12 cellular contexts compared by ENCODE assay signal in genomic region chr12:133203344-133204263, GRCh38. TPM values are rescaled to one million over a fixed set of nuclear protein-coding genes. Genes with fewer than 3 reads are reported as not detected.
A peak's percentile ranks its signal among the peaks of the same experiment; 100 is the strongest.
DNase-seq lines count a peak whose midpoint lies in the region; ATAC-seq and TF ChIP-seq lines count a peak whose summit lies in the region.
"Had no signal": no experiment of that assay in that cellular context is flagged by ENCODE, and none has a peak within 500 bp of the region (broad histone marks: within the 10 kb centered on the region; RNA-seq: fewer than 3 reads in every experiment).

No MANE protein-coding gene starts in this region.

- no peak for DNase-seq in activated CD8-positive, alpha-beta memory T cell treated with anti-CD3 and anti-CD28 coated beads, Interleukin-2, amount 10 ng/mL, durations not matched to agents 7 days and 5 days
- DNase-seq in activated CD8-positive, alpha-beta memory T cell treated with anti-CD3 and anti-CD28 coated beads for 24 hours = no peak
- DNase-seq in PC-9 = no peak
- DNase-seq in fibroblast of villous mesenchyme (ENCODE audit: low read depth) = peak; percentile 19
- no peak for DNase-seq in smooth muscle cell (lab: John Stamatoyannopoulos, UW; ENCODE audit: unreplicated experiment)
- no peak for DNase-seq in left lung
- DNase-seq in vagina (ENCODE audit: extremely low spot score in 2 of 2) = no peak
- no peak for DNase-seq in KG1 (lab: John Stamatoyannopoulos, UW)
- DNase-seq: activated T-cell treated with anti-CD3 and anti-CD28 coated beads, Interleukin-2, amount 50 U/mL, for 4 hours; MM.1S had no signal

- no peak overlapping the region for H3K4me3 Mint-ChIP-seq in activated CD8-positive, alpha-beta memory T cell treated with anti-CD3 and anti-CD28 coated beads, Interleukin-2, amount 10 ng/mL, durations not matched to agents 7 days and 5 days
- H3K4me3 Mint-ChIP-seq: activated T-cell treated with anti-CD3 and anti-CD28 coated beads, Interleukin-2, amount 50 U/mL, for 4 hours; dendritic cell treated with granulocyte-macrophage colony-stimulating factor and Interleukin-4, amounts not matched to agents 40 ng/mL and 50 ng/mL, for 4 days had no signal

- 97% methylated on average over 7 of the region's 7 CpGs for WGBS in smooth muscle cell (ENCODE audit: low lambda C conversion rate)

- H3K4me1 Mint-ChIP-seq in activated CD8-positive, alpha-beta memory T cell treated with anti-CD3 and anti-CD28 coated beads, Interleukin-2, amount 10 ng/mL, durations not matched to agents 7 days and 5 days = no peaks in the 10 kb centered on the region

- H3K9ac ChIP-seq in smooth muscle cell (ENCODE audit: low read depth) = no peak overlapping the region

- H3K9me3 Mint-ChIP-seq in activated CD8-positive, alpha-beta memory T cell treated with anti-CD3 and anti-CD28 coated beads, Interleukin-2, amount 10 ng/mL, durations not matched to agents 7 days and 5 days (ENCODE audit: low read depth) = peaks cover 58% of the 10 kb centered on the region

- H3K27ac Mint-ChIP-seq in activated CD8-positive, alpha-beta memory T cell treated with anti-CD3 and anti-CD28 coated beads, Interleukin-2, amount 10 ng/mL, durations not matched to agents 7 days and 5 days = peak overlapping the region; percentile 43
- H3K27ac Mint-ChIP-seq: dendritic cell treated with granulocyte-macrophage colony-stimulating factor and Interleukin-4, amounts not matched to agents 40 ng/mL and 50 ng/mL, for 4 days had no signal

- POLR2A ChIA-PET in PC-9 (lab: Charles Lee; ENCODE audit: unreplicated experiment) = no interaction called here

- H3K27me3 Mint-ChIP-seq in activated CD8-positive, alpha-beta memory T cell treated with anti-CD3 and anti-CD28 coated beads, Interleukin-2, amount 10 ng/mL, durations not matched to agents 7 days and 5 days = no peaks in the 10 kb centered on the region
- H3K27me3 Mint-ChIP-seq: dendritic cell treated with granulocyte-macrophage colony-stimulating factor and Interleukin-4, amounts not matched to agents 40 ng/mL and 50 ng/mL, for 4 days had no signal

- H4K20me1 ChIP-seq in PC-9 (ENCODE audit: insufficient read depth) (no peaks in the 10 kb centered on the region), smooth muscle cell (ENCODE audit: low read depth) (no peaks in the 10 kb centered on the region)

- peaks cover 87% of the 10 kb centered on the region for H3K9me3 ChIP-seq in PC-9 (ENCODE audit: insufficient read depth, low read depth)
- H3K9me3 ChIP-seq in smooth muscle cell (replicated peaks; ENCODE audit: low read depth) = peaks cover 85% of the 10 kb centered on the region
- H3K9me3 ChIP-seq in left lung = peaks cover 39 to 95% of the 10 kb centered on the region in 2 donors
- H3K9me3 ChIP-seq in vagina = peaks cover 87% of the 10 kb centered on the region

- no peak for ATAC-seq in activated CD8-positive, alpha-beta memory T cell treated with anti-CD3 and anti-CD28 coated beads, Interleukin-2, amount 10 ng/mL, durations not matched to agents 7 days and 5 days
- no peak for ATAC-seq in left lung
- ATAC-seq: activated T-cell treated with anti-CD3 and anti-CD28 coated beads, Interleukin-2, amount 50 U/mL, for 4 hours had no signal

- H2AFZ ChIP-seq in PC-9 (no peak overlapping the region), smooth muscle cell (ENCODE audit: low read depth) (no peak overlapping the region)

- no peak for TF ChIP-seq POLR2A in vagina (IDR thresholded peaks at IDR 0.05)

- H3K27me3 ChIP-seq in PC-9 (ENCODE audit: insufficient read depth, low read depth) (no peaks in the 10 kb centered on the region), smooth muscle cell (ENCODE audit: low read depth) (no peaks in the 10 kb centered on the region), left lung (no peaks in the 10 kb centered on the region), vagina (no peaks in the 10 kb centered on the region)

- H3K4me3 ChIP-seq in PC-9 (peak overlapping the region; percentile 29), fibroblast of villous mesenchyme (ENCODE audit: low read depth, low read length) (no peak overlapping the region), smooth muscle cell (peak overlapping the region; percentile 1), left lung (no peak overlapping the region), vagina (no peak overlapping the region)

- H3K4me2 ChIP-seq in PC-9 (no peak overlapping the region), smooth muscle cell (no peak overlapping the region)

- no TSS peak for BruUV-seq in PC-9 (replicated peaks; lab: Mats Ljungman, UMichigan)

- CTCF ChIA-PET in activated CD8-positive, alpha-beta memory T cell treated with anti-CD3 and anti-CD28 coated beads, Interleukin-2, amount 10 ng/mL, durations not matched to agents 7 days and 5 days (lab: Charles Lee) = interaction anchor here (0.7 to 2.0 kb wide), 2 partner anchors 23 to 166 kb away, joined by 3 to 5 read pairs; partner anchors contain the start of gene ZNF268
- CTCF ChIA-PET in PC-9 (lab: Charles Lee) = no interaction called here

- peaks cover 42% of the 10 kb centered on the region for H3K36me3 ChIP-seq in PC-9 (ENCODE audit: low read depth)
- peaks cover 50% of the 10 kb centered on the region for H3K36me3 ChIP-seq in smooth muscle cell (ENCODE audit: low read depth)
- H3K36me3 ChIP-seq in left lung = peaks cover 11 to 45% of the 10 kb centered on the region in 2 donors
- H3K36me3 ChIP-seq in vagina = peaks cover 9 to 60% of the 10 kb centered on the region in 2 donors

- no peaks in the 10 kb centered on the region for H3K9me2 ChIP-seq in PC-9 (ENCODE audit: insufficient read depth)

- H3F3A ChIP-seq in PC-9 (ENCODE audit: insufficient read depth, low read depth) (peaks cover 34% of the 10 kb centered on the region), smooth muscle cell (ENCODE audit: low read depth) (peaks cover 22% of the 10 kb centered on the region)

- H3K79me2 ChIP-seq in PC-9 (ENCODE audit: low read depth) = no peaks in the 10 kb centered on the region
- H3K79me2 ChIP-seq in smooth muscle cell (ENCODE audit: low read depth) = no peaks in the 10 kb centered on the region

- H3K4me1 ChIP-seq in PC-9 (replicated peaks; ENCODE audit: insufficient read depth) = no peaks in the 10 kb centered on the region
- H3K4me1 ChIP-seq in smooth muscle cell (ENCODE audit: low read depth) = no peaks in the 10 kb centered on the region
- no peaks in the 10 kb centered on the region for H3K4me1 ChIP-seq in left lung
- no peaks in the 10 kb centered on the region for H3K4me1 ChIP-seq in vagina

- TF ChIP-seq CTCF in PC-9 (conservative IDR thresholded peaks at IDR 0.05) (no peak), fibroblast of villous mesenchyme (IDR thresholded peaks at IDR 0.05; ENCODE audit: insufficient read depth, low read depth, low read length) (no peak), smooth muscle cell (IDR thresholded peaks at IDR 0.05; ENCODE audit: borderline replicate concordance, insufficient read depth, poor library complexity, severe bottlenecking) (no peak), left lung (IDR thresholded peaks at IDR 0.05) (no peak), vagina (IDR thresholded peaks at IDR 0.05) (no peak)

- intact Hi-C loops in PC-9 (cut with micrococcal nuclease; ENCODE audit: unreplicated experiment) = no loop called here
- intact Hi-C loops in left lung (cut with DNase I) = no loop called here
- intact Hi-C loops in vagina (cut with DNase I) = no loop called here

- H3K36me3 Mint-ChIP-seq in activated CD8-positive, alpha-beta memory T cell treated with anti-CD3 and anti-CD28 coated beads, Interleukin-2, amount 10 ng/mL, durations not matched to agents 7 days and 5 days = peaks cover 61% of the 10 kb centered on the region

- H3K27ac ChIP-seq in PC-9 = no peak overlapping the region
- H3K27ac ChIP-seq in smooth muscle cell (ENCODE audit: low read depth) = no peak overlapping the region
- H3K27ac ChIP-seq in left lung = no peak overlapping the region
- no peak overlapping the region for H3K27ac ChIP-seq in vagina

RNA-seq across cellular contexts. Expression of gene ZNF268, which starts 22.3 kb away (rescaled TPM):
- total RNA-seq in activated CD8-positive, alpha-beta memory T cell treated with anti-CD3 and anti-CD28 coated beads, Interleukin-2, amount 10 ng/mL, durations not matched to agents 7 days and 5 days = 10 to 100 TPM; 18.6 to 19.9 TPM
- total RNA-seq in PC-9 (2021) = 14.0 and 14.7 TPM in 2 replicates
- total RNA-seq in fibroblast of villous mesenchyme = 19.6 and 23.3 TPM in 2 replicates
- total RNA-seq in smooth muscle cell = 25.1 and 37.2 TPM in 2 replicates
- 9.4 and 9.8 TPM in 2 replicates for polyA plus RNA-seq in smooth muscle cell
- 10 to 100 TPM; 19.2 to 20.9 TPM for total RNA-seq in left lung
- 9.1 TPM for total RNA-seq in vagina

RNA-seq across cellular contexts. Expression of gene ANHX, which starts 32.1 kb away (rescaled TPM):
- not detected for total RNA-seq in activated CD8-positive, alpha-beta memory T cell treated with anti-CD3 and anti-CD28 coated beads, Interleukin-2, amount 10 ng/mL, durations not matched to agents 7 days and 5 days
- not detected in 2 replicates for total RNA-seq in PC-9 (2021)
- total RNA-seq in fibroblast of villous mesenchyme = not detected in 2 replicates
- total RNA-seq in smooth muscle cell = not detected in 2 replicates
- not detected in 2 replicates for polyA plus RNA-seq in smooth muscle cell
- total RNA-seq in left lung = not detected
- not detected for total RNA-seq in vagina
- total RNA-seq: activated T-cell treated with anti-CD3 and anti-CD28 coated beads, Interleukin-2, amount 50 U/mL, for 4 hours had no signal
- polyA plus RNA-seq: BJ had no signal

Comparison
In these comparisons a context has a peak if more than half of its experiments do, and no peak if none do; other contexts are left out.
1. H3K4me3 ChIP-seq: peak in PC-9 (single experiment) and smooth muscle cell (single experiment); none in fibroblast of villous mesenchyme (single experiment), left lung (0 of 2) and vagina (0 of 2).